In the genomic region with DNA sequence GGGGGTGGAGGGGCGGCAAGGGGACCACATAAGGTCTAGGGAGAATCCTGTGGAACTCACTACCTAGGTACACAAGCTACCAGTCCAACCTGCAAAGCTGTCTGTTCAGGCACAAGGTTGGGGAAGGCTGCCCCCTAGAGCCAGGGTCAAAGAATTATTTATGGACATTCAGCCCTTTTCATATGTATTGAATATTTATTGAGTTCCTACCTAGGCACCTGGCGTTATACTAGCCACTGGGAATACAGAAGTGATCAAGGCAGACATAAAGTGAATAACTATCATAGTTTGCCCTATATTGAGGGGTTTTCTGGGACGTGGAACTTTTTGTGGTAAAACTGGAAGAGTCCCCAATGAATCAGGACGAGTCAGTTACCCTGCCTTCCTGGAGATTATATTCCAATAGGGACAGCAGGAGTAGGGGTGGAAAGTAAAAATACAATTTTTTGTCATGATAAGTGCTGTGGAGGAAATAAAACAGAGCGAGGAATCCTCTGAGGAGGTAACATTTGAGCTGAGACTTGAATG, we compare ENCODE assay signal across 8 cellular contexts. TPM values are rescaled to one million over a fixed set of nuclear protein-coding genes. Genes with fewer than 3 reads are reported as not detected.
DNase-seq lines count a peak whose midpoint lies in the region; ATAC-seq lines count a peak whose summit lies in the region.

No MANE protein-coding gene starts in this region.

- ATAC-seq in HG02852 (IDR thresholded peaks at IDR 0.05; ENCODE audit: unreplicated experiment) (peak; percentile 73), right cardiac atrium (peak in 1 of 2 donors; percentile 22), HG03439 (IDR thresholded peaks at IDR 0.05; ENCODE audit: unreplicated experiment) (no peak), GM21515 (IDR thresholded peaks at IDR 0.05; ENCODE audit: unreplicated experiment) (no peak)

- H3K36me3 Mint-ChIP-seq in activated naive CD4-positive, alpha-beta T cell treated with anti-CD3 and anti-CD28 coated beads for 36 hours (ENCODE audit: low read depth) = no peaks in the 10 kb centered on the region

- H3K4me3 ChIP-seq in right cardiac atrium (ENCODE audit: low read length) = no peak overlapping the region

- intact Hi-C loops in activated naive CD4-positive, alpha-beta T cell treated with anti-CD3 and anti-CD28 coated beads for 36 hours (cut with micrococcal nuclease) = loop anchor here (1.0 to 2.0 kb wide), 4 partner anchors 25 to 734 kb away; no protein-coding TSS in a partner anchor
- intact Hi-C loops in right cardiac atrium (cut with DNase I) = loop anchor here in 2 of 4 donors (2.0 to 5.0 kb wide), 2 partner anchors 50 to 52 kb away; no protein-coding TSS in a partner anchor

- no peak overlapping the region for H3K27ac ChIP-seq in right cardiac atrium (ENCODE audit: low read length)

- no peaks in the 10 kb centered on the region for H3K9me3 Mint-ChIP-seq in activated naive CD4-positive, alpha-beta T cell treated with anti-CD3 and anti-CD28 coated beads for 36 hours

- H3K27me3 Mint-ChIP-seq in activated naive CD4-positive, alpha-beta T cell treated with anti-CD3 and anti-CD28 coated beads for 36 hours (ENCODE audit: low read depth) = no peaks in the 10 kb centered on the region

- H3K27ac Mint-ChIP-seq in activated naive CD4-positive, alpha-beta T cell treated with anti-CD3 and anti-CD28 coated beads for 36 hours = no peak overlapping the region

- CTCF ChIA-PET in activated naive CD4-positive, alpha-beta T cell treated with anti-CD3 and anti-CD28 coated beads for 36 hours (lab: Charles Lee) = interaction anchor here (0.6 to 20.0 kb wide), 25 partner anchors 10 to 804 kb away, joined by 3 to 728 read pairs (median 6); a partner anchor contains a TSS

- WGBS in right cardiac atrium = 67% methylated on average over 5 of the region's 5 CpGs

- no peak overlapping the region for H3K4me3 Mint-ChIP-seq in activated naive CD4-positive, alpha-beta T cell treated with anti-CD3 and anti-CD28 coated beads for 36 hours

- no peaks in the 10 kb centered on the region for H3K9me3 ChIP-seq in right cardiac atrium (ENCODE audit: control insufficient read depth, low read length)

- no peaks in the 10 kb centered on the region for H3K4me1 ChIP-seq in right cardiac atrium (ENCODE audit: control insufficient read depth, insufficient read depth, low read length)

- no peaks in the 10 kb centered on the region for H3K27me3 ChIP-seq in right cardiac atrium (ENCODE audit: control insufficient read depth, insufficient read depth)

- H3K4me1 Mint-ChIP-seq in activated naive CD4-positive, alpha-beta T cell treated with anti-CD3 and anti-CD28 coated beads for 36 hours (ENCODE audit: low read depth) = no peaks in the 10 kb centered on the region

- DNase-seq in DMS153 treated with DMSO at 0.1 percent for 48 hours (lab: John Stamatoyannopoulos, UW; ENCODE audit: unreplicated experiment) (peak; percentile 36), SHP77 (lab: John Stamatoyannopoulos, UW) (peak; percentile 52 to 62), right cardiac atrium (peak in 2 of 3 donors; percentile 58)
- DNase-seq in activated naive CD4-positive, alpha-beta T cell treated with anti-CD3 and anti-CD28 coated beads for 36 hours = peak; percentile 89
- peak; percentile 80 to 81 for DNase-seq in stimulated activated CD4-positive, alpha-beta T cell treated with anti-CD3 and anti-CD28 coated beads, Interleukin-2, amount 100 ng/mL, for 24 hours

RNA-seq across cellular contexts. Expression of a gene that starts 5.8 kb away (rescaled TPM):
- 10 to 100 TPM; 16.6 to 21.0 TPM for total RNA-seq in activated naive CD4-positive, alpha-beta T cell treated with anti-CD3 and anti-CD28 coated beads for 36 hours
- 10 to 100 TPM; 26.5 to 30.1 (median 27.6) TPM for total RNA-seq in right cardiac atrium
- 22.0 TPM for polyA plus RNA-seq in right cardiac atrium

RNA-seq across cellular contexts. Expression of a gene that starts 8.6 kb away (rescaled TPM):
- 1 to 10 TPM; 1.5 to 1.6 TPM for total RNA-seq in activated naive CD4-positive, alpha-beta T cell treated with anti-CD3 and anti-CD28 coated beads for 36 hours
- 10 to 100 TPM; 14.1 to 28.7 (median 23.3) TPM for total RNA-seq in right cardiac atrium
- polyA plus RNA-seq in right cardiac atrium = 44.9 TPM

RNA-seq across cellular contexts. Expression of a gene that starts 42.0 kb away (rescaled TPM):
- under 1 TPM in 1 of 2 experiments, not detected in 1; 0.15 TPM for total RNA-seq in activated naive CD4-positive, alpha-beta T cell treated with anti-CD3 and anti-CD28 coated beads for 36 hours
- total RNA-seq in right cardiac atrium = under 1 TPM; 0.28 to 0.86 (median 0.51) TPM
- polyA plus RNA-seq in right cardiac atrium = 0.45 TPM

RNA-seq across cellular contexts. Expression of a gene that starts 52.4 kb away (rescaled TPM):
- total RNA-seq in activated naive CD4-positive, alpha-beta T cell treated with anti-CD3 and anti-CD28 coated beads for 36 hours = 100 to 1,000 TPM; 272 to 289 TPM
- 10 to 100 TPM; 46.5 to 60.1 (median 51.1) TPM for total RNA-seq in right cardiac atrium
- 38.0 TPM for polyA plus RNA-seq in right cardiac atrium

Comparison
In these comparisons a context has a peak if more than half of its experiments do, and no peak if none do; other contexts are left out.
1. DNase-seq: peak in every context shown above with its lines; median percentile 89 in activated naive CD4-positive, alpha-beta T cell treated with anti-CD3 and anti-CD28 coated beads for 36 hours; 80 in stimulated activated CD4-positive, alpha-beta T cell treated with anti-CD3 and anti-CD28 coated beads, Interleukin-2, amount 100 ng/mL, for 24 hours; 58 in right cardiac atrium; 57 in SHP77; 36 in DMS153 treated with DMSO at 0.1 percent for 48 hours.
2. RNA of a gene that starts 8.6 kb away (total RNA-seq): 14.1 to 28.7 TPM in right cardiac atrium; 1.5 to 1.6 TPM in activated naive CD4-positive, alpha-beta T cell treated with anti-CD3 and anti-CD28 coated beads for 36 hours; every median in the first group is over 4 times any median in the second.